ENCODE assay signal across 11 cellular contexts in the genomic region with DNA sequence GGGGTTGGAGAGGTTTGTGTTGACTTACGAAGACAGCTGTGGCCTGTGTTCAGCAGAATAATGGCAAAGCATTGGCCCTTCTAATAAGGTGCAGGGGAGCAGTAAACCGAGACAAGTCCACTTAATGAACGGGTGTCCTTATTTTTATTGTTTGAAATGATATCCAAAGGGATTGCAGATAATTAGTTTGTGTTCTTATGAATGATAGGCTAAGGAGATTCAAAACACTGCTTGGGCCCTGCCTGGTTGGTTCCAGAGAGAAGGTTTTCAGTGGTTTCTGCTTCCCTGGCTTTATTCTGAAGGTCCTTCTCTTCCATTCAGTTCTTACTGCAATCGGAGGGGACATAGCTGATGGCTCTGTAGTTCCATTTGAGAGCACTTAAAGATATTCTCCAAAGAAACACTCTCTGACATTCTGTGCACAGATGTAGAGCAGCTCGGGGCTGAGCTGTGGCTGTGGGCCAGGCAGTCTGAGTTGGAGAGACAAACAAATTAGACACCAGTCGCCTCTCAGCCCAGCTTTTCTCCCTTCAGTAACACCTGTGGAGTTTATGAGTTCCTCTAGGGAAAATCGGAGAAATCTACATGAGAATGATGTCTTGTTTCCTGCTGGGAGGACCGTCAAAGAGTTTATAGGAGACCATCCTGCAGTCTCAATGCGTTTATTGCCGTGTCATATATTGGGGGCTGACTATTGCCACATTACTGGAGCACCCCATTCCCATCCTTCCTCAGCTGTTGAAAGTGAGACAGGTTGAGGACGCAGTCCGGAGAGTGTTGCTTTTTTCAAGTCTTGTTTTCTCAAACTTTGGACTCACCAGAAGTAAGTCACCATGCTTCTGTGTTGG. TPM values are rescaled to one million over a fixed set of nuclear protein-coding genes. Genes with fewer than 3 reads are reported as not detected.
DNase-seq lines count a peak whose midpoint lies in the region; ATAC-seq lines count a peak whose summit lies in the region.
"Had no signal": no experiment of that assay in that cellular context is flagged by ENCODE, and none has a peak within 500 bp of the region (broad histone marks: within the 10 kb centered on the region; RNA-seq: fewer than 3 reads in every experiment).

No MANE protein-coding gene starts in this region.

- H3K27ac ChIP-seq in right cardiac atrium (ENCODE audit: low read length) (peak overlapping the region; percentile 26), temporal lobe (ENCODE audit: low read depth, low read length) (peak overlapping the region; percentile 11)

- no peaks in the 10 kb centered on the region for H3K4me1 Mint-ChIP-seq in activated naive CD8-positive, alpha-beta T cell treated with anti-CD3 and anti-CD28 coated beads, Interleukin-2, amount 50 U/mL, for 24 hours
- H3K4me1 Mint-ChIP-seq: activated naive CD4-positive, alpha-beta T cell treated with anti-CD3 and anti-CD28 coated beads, Interleukin-2, amount 10 ng/mL, durations not matched to agents 7 days and 5 days had no signal

- no peaks in the 10 kb centered on the region for H3K27me3 ChIP-seq in right cardiac atrium (ENCODE audit: control insufficient read depth, insufficient read depth)

- no peaks in the 10 kb centered on the region for H3K9me3 Mint-ChIP-seq in activated naive CD8-positive, alpha-beta T cell treated with anti-CD3 and anti-CD28 coated beads, Interleukin-2, amount 50 U/mL, for 24 hours
- H3K9me3 Mint-ChIP-seq: activated naive CD4-positive, alpha-beta T cell treated with anti-CD3 and anti-CD28 coated beads, Interleukin-2, amount 10 ng/mL, durations not matched to agents 7 days and 5 days had no signal

- no peak overlapping the region for H3K4me3 Mint-ChIP-seq in activated naive CD8-positive, alpha-beta T cell treated with anti-CD3 and anti-CD28 coated beads, Interleukin-2, amount 50 U/mL, for 24 hours
- H3K4me3 Mint-ChIP-seq: activated naive CD4-positive, alpha-beta T cell treated with anti-CD3 and anti-CD28 coated beads, Interleukin-2, amount 10 ng/mL, durations not matched to agents 7 days and 5 days had no signal

- H3K27me3 Mint-ChIP-seq in activated naive CD8-positive, alpha-beta T cell treated with anti-CD3 and anti-CD28 coated beads, Interleukin-2, amount 50 U/mL, for 24 hours = peaks cover 32% of the 10 kb centered on the region

- no peaks in the 10 kb centered on the region for H3K9me3 ChIP-seq in right cardiac atrium (ENCODE audit: control insufficient read depth, low read length)

- no peak overlapping the region for H3K27ac Mint-ChIP-seq in activated naive CD8-positive, alpha-beta T cell treated with anti-CD3 and anti-CD28 coated beads, Interleukin-2, amount 50 U/mL, for 24 hours
- H3K27ac Mint-ChIP-seq: activated naive CD4-positive, alpha-beta T cell treated with anti-CD3 and anti-CD28 coated beads, Interleukin-2, amount 10 ng/mL, durations not matched to agents 7 days and 5 days had no signal

- peak in 2 of 3 experiments; percentile 94 to 95 for DNase-seq in NCI-H1417 (lab: John Stamatoyannopoulos, UW)
- peak; percentile 88 for DNase-seq in NCI-H69 (lab: John Stamatoyannopoulos, UW)
- peak in 2 of 3 donors; percentile 68 to 71 for DNase-seq in right cardiac atrium
- no peak for DNase-seq in activated naive CD8-positive, alpha-beta T cell treated with anti-CD3 and anti-CD28 coated beads, Interleukin-2, amount 50 U/mL, for 24 hours
- no peak for DNase-seq in midbrain (lab: John Stamatoyannopoulos, UW)
- DNase-seq: activated CD4-positive, alpha-beta T cell treated with anti-CD3 and anti-CD28 coated beads, Interleukin-2, amount 50 U/mL, for 4 hours; activated naive CD4-positive, alpha-beta T cell treated with anti-CD3 and anti-CD28 coated beads, Interleukin-2, amount 10 ng/mL, durations not matched to agents 7 days and 5 days; SW 1271 had no signal

- intact Hi-C loops in right cardiac atrium (cut with DNase I) = no loop called here

- WGBS in right cardiac atrium = 53% methylated on average over 12 of the region's 12 CpGs

- no peaks in the 10 kb centered on the region for H3K36me3 Mint-ChIP-seq in activated naive CD8-positive, alpha-beta T cell treated with anti-CD3 and anti-CD28 coated beads, Interleukin-2, amount 50 U/mL, for 24 hours (ENCODE audit: low read depth)
- H3K36me3 Mint-ChIP-seq: activated naive CD4-positive, alpha-beta T cell treated with anti-CD3 and anti-CD28 coated beads, Interleukin-2, amount 10 ng/mL, durations not matched to agents 7 days and 5 days had no signal

- H3K4me1 ChIP-seq in right cardiac atrium (ENCODE audit: control insufficient read depth, insufficient read depth, low read length) = no peaks in the 10 kb centered on the region

- peak; percentile 53 to 55 for ATAC-seq in right cardiac atrium
- ATAC-seq in HG02840 (IDR thresholded peaks at IDR 0.05; ENCODE audit: low FRiP score, unreplicated experiment) = no peak
- no peak for ATAC-seq in activated naive CD8-positive, alpha-beta T cell treated with anti-CD3 and anti-CD28 coated beads, Interleukin-2, amount 50 U/mL, for 24 hours
- ATAC-seq in GM18520 (IDR thresholded peaks at IDR 0.05; ENCODE audit: unreplicated experiment) = no peak

- no peak overlapping the region for H3K4me3 ChIP-seq in right cardiac atrium (ENCODE audit: low read length)

RNA-seq across cellular contexts. Expression of gene GREB1, which starts 6.5 kb away (rescaled TPM):
- total RNA-seq in right cardiac atrium (10 to 100 TPM in 3 of 4 donors, 1 to 10 TPM in 1; 7.3 to 17.7 (median 11.1) TPM), temporal lobe (3.0 TPM)
- 4.6 TPM for polyA plus RNA-seq in right cardiac atrium

Comparison
In these comparisons a context has a peak if more than half of its experiments do, and no peak if none do; other contexts are left out.
1. DNase-seq: peak in NCI-H1417 (2 of 3), NCI-H69 (single experiment) and right cardiac atrium (2 of 3); none in activated naive CD8-positive, alpha-beta T cell treated with anti-CD3 and anti-CD28 coated beads, Interleukin-2, amount 50 U/mL, for 24 hours (single experiment) and midbrain (single experiment).
2. ATAC-seq: peak in right cardiac atrium (2 of 2); none in HG02840 (single experiment), activated naive CD8-positive, alpha-beta T cell treated with anti-CD3 and anti-CD28 coated beads, Interleukin-2, amount 50 U/mL, for 24 hours (single experiment) and GM18520 (single experiment).